27 cellular contexts compared by ENCODE assay signal in genomic region chr17:68843522-68843921, GRCh38.
A peak's percentile ranks its signal among the peaks of the same experiment; 100 is the strongest.
DNase-seq lines count a peak whose midpoint lies in the region; ATAC-seq, FAIRE-seq and TF ChIP-seq lines count a peak whose summit lies in the region.
"Had no signal": no experiment of that assay in that cellular context is flagged by ENCODE, and none has a peak within 500 bp of the region (broad histone marks: within the 10 kb centered on the region; RNA-seq: fewer than 3 reads in every experiment).

No MANE protein-coding gene starts in this region.

- FAIRE-seq in GM18507 (lab: Jason Lieb, UNC) (peak; percentile 45), endometrium (lab: Jason Lieb, UNC) (peak; percentile 78)
- FAIRE-seq: K562 had no signal

- H3K36me3 ChIP-seq in right lobe of liver = no peaks in the 10 kb centered on the region
- H3K36me3 ChIP-seq: esophagus squamous epithelium, sigmoid colon had no signal

- H3K4me1 ChIP-seq in right lobe of liver = peaks cover 0 to 11% (median 0%) of the 10 kb centered on the region in 4 donors
- H3K4me1 ChIP-seq: esophagus squamous epithelium, sigmoid colon had no signal

- WGBS in right lobe of liver (ENCODE audit: insufficient coverage, low coverage, low lambda C conversion rate, missing lambda C conversion rate) = 27% methylated on average over 3 of the region's 3 CpGs

- TF ChIP-seq POLR2A in right lobe of liver (IDR thresholded peaks at IDR 0.05) = no peak

- DNase-seq in GM18507 (ENCODE audit: extremely low spot score, insufficient read length, low read depth) (no peak), right lobe of liver (no peak), omental fat pad (ENCODE audit: low spot score) (no peak), SKM-1 (lab: John Stamatoyannopoulos, UW; ENCODE audit: unreplicated experiment) (no peak)
- DNase-seq: activated CD4-positive, alpha-beta memory T cell treated with anti-CD3 and anti-CD28 coated beads for 36 hours; activated CD4-positive, alpha-beta T cell treated with anti-CD3 and anti-CD28 coated beads for 1 hour; activated naive CD4-positive, alpha-beta T cell; activated naive CD8-positive, alpha-beta T cell treated with anti-CD3 and anti-CD28 coated beads, Interleukin-2, amount 50 U/mL, for 24 hours; C1 segment of cervical spinal cord; COR-L47; dermis blood vessel endothelial cell; DMS53; esophagus squamous epithelium; hypothalamus; mesendoderm; NCI-H1092 treated with DMSO at 0.1 percent for 48 hours; NCI-H1930; NCI-H524 treated with DMSO at 0.1 percent for 48 hours; posterior cingulate gyrus; sigmoid colon; stimulated activated CD4-positive, alpha-beta T cell treated with anti-CD3 and anti-CD28 coated beads, Interleukin-4, amount 100 ng/mL, for 24 hours; trophoblast cell had no signal

- peak overlapping the region; percentile 12 to 16 (median 14) for H3K27ac ChIP-seq in right lobe of liver
- H3K27ac ChIP-seq: esophagus squamous epithelium, sigmoid colon had no signal

- no peaks in the 10 kb centered on the region for H3K27me3 ChIP-seq in right lobe of liver
- H3K27me3 ChIP-seq: sigmoid colon had no signal

- TF ChIP-seq CTCF in right lobe of liver (IDR thresholded peaks at IDR 0.05) (no peak), omental fat pad (IDR thresholded peaks at IDR 0.05) (no peak)

- peak; percentile 48 for ATAC-seq in HG02798 (IDR thresholded peaks at IDR 0.05; ENCODE audit: poor library complexity, unreplicated experiment)
- ATAC-seq in right lobe of liver = peak; percentile 76 to 90 (median 80)
- no peak for ATAC-seq in GM19395 (IDR thresholded peaks at IDR 0.05; ENCODE audit: unreplicated experiment)
- ATAC-seq in omental fat pad (ENCODE audit: low FRiP score) = no peak
- ATAC-seq: activated naive CD8-positive, alpha-beta T cell treated with anti-CD3 and anti-CD28 coated beads, Interleukin-2, amount 50 U/mL, for 24 hours; K562; PC-3 had no signal

- H3K4me3 ChIP-seq in right lobe of liver = no peak overlapping the region
- H3K4me3 ChIP-seq: esophagus squamous epithelium, K562, sigmoid colon had no signal

- no peaks in the 10 kb centered on the region for H3K9me3 ChIP-seq in right lobe of liver
- H3K9me3 ChIP-seq: esophagus squamous epithelium, sigmoid colon had no signal

- intact Hi-C loops in right lobe of liver (cut with DNase I) = no loop called here

Comparison
In these comparisons a context has a peak if more than half of its experiments do, and no peak if none do; other contexts are left out.
1. ATAC-seq: peak in HG02798 (single experiment) and right lobe of liver (4 of 4); none in GM19395 (single experiment) and omental fat pad (single experiment).